Comparison of ENCODE assay signal across 20 cellular contexts in the genomic region with DNA sequence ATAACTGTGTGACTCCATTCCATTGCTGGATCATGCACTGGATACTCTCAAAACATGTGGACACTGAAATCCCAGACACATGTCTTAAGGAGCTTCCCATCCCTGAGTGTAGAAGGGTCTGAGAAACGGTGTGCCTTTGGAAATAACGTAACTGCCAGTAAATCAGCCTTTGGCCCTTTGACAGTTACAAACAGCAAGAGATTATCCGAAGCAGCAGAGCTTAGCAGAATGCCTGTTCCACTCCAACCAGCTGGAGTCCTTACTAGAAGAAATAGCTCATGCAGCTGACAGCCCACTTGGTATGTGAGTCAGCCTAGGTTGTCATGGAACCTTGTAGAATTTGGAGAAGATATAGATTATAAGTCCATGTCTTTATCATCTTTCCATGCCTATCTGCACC. TPM values are rescaled to one million over a fixed set of nuclear protein-coding genes. Genes with fewer than 3 reads are reported as not detected.
"Had no signal": no experiment of that assay in that cellular context is flagged by ENCODE, and none has a peak within 500 bp of the region (broad histone marks: within the 10 kb centered on the region; RNA-seq: fewer than 3 reads in every experiment).

No MANE protein-coding gene starts in this region.

- H3K4me1 Mint-ChIP-seq: activated CD8-positive, alpha-beta memory T cell treated with anti-CD3 and anti-CD28 coated beads, Interleukin-2, amount 10 ng/mL, durations not matched to agents 7 days and 5 days; activated naive CD4-positive, alpha-beta T cell treated with anti-CD3 and anti-CD28 coated beads, Interleukin-2, amount 50 U/mL, for 24 hours had no signal

- H3K4me3 Mint-ChIP-seq: activated CD8-positive, alpha-beta memory T cell treated with anti-CD3 and anti-CD28 coated beads, Interleukin-2, amount 10 ng/mL, durations not matched to agents 7 days and 5 days; activated naive CD4-positive, alpha-beta T cell treated with anti-CD3 and anti-CD28 coated beads, Interleukin-2, amount 50 U/mL, for 24 hours; activated T-cell treated with anti-CD3 and anti-CD28 coated beads, Interleukin-2, amount 50 U/mL, for 24 hours; nephron progenitor cell had no signal

- H3K36me3 ChIP-seq: uterus had no signal

- ATAC-seq: activated CD4-positive, CD25-positive, alpha-beta regulatory T cell treated with anti-CD3 and anti-CD28 coated beads, Interleukin-2, amount 50 U/mL, for 24 hours; activated CD8-positive, alpha-beta memory T cell treated with anti-CD3 and anti-CD28 coated beads, Interleukin-2, amount 10 ng/mL, durations not matched to agents 7 days and 5 days; body of pancreas; heart left ventricle; mucosa of descending colon; psoas muscle had no signal

- H3K9me3 Mint-ChIP-seq: activated naive CD4-positive, alpha-beta T cell treated with anti-CD3 and anti-CD28 coated beads, Interleukin-2, amount 50 U/mL, for 24 hours; activated T-cell treated with anti-CD3 and anti-CD28 coated beads, Interleukin-2, amount 50 U/mL, for 24 hours; nephron progenitor cell had no signal

- H3K4me3 ChIP-seq: body of pancreas, heart left ventricle, mucosa of descending colon, psoas muscle, skin epidermis, uterus had no signal

- H3K27ac Mint-ChIP-seq: activated CD8-positive, alpha-beta memory T cell treated with anti-CD3 and anti-CD28 coated beads, Interleukin-2, amount 10 ng/mL, durations not matched to agents 7 days and 5 days; activated naive CD4-positive, alpha-beta T cell treated with anti-CD3 and anti-CD28 coated beads, Interleukin-2, amount 50 U/mL, for 24 hours; activated T-cell treated with anti-CD3 and anti-CD28 coated beads, Interleukin-2, amount 50 U/mL, for 24 hours; nephron progenitor cell had no signal

- DNase-seq: activated CD4-positive, alpha-beta T cell treated with anti-CD3 and anti-CD28 coated beads, Interleukin-2, amount 50 U/mL, for 48 hours; activated CD8-positive, alpha-beta memory T cell treated with anti-CD3 and anti-CD28 coated beads, Interleukin-2, amount 10 ng/mL, durations not matched to agents 7 days and 5 days; activated effector memory CD4-positive, alpha-beta T cell treated with Interleukin-2 at 50 U/mL for 16 hours; activated T-cell treated with anti-CD3 and anti-CD28 coated beads, Interleukin-2, amount 50 U/mL, for 24 hours; amniotic stem cell; body of pancreas; foreskin melanocyte; heart left ventricle; mucosa of descending colon; nephron progenitor cell; psoas muscle; T-helper 2 cell; uterus had no signal

- H3K27ac ChIP-seq: body of pancreas, psoas muscle, skin epidermis had no signal

- H3K36me3 Mint-ChIP-seq: activated CD8-positive, alpha-beta memory T cell treated with anti-CD3 and anti-CD28 coated beads, Interleukin-2, amount 10 ng/mL, durations not matched to agents 7 days and 5 days; activated naive CD4-positive, alpha-beta T cell treated with anti-CD3 and anti-CD28 coated beads, Interleukin-2, amount 50 U/mL, for 24 hours had no signal

- H3K4me1 ChIP-seq: body of pancreas had no signal

- H3K27me3 ChIP-seq: body of pancreas, heart left ventricle, uterus had no signal

- H3K9me3 ChIP-seq: body of pancreas, heart left ventricle, mucosa of descending colon, psoas muscle, uterus had no signal

RNA-seq across cellular contexts. Expression of gene TMEM252, which starts 7.0 kb away (rescaled TPM):
- total RNA-seq: activated CD8-positive, alpha-beta memory T cell treated with anti-CD3 and anti-CD28 coated beads, Interleukin-2, amount 10 ng/mL, durations not matched to agents 7 days and 5 days; body of pancreas; chondrocyte; heart left ventricle; kidney epithelial cell; lung microvascular endothelial cell; osteoblast; psoas muscle had no signal
